Comparison of ENCODE assay signal across 12 cellular contexts in the genomic region with DNA sequence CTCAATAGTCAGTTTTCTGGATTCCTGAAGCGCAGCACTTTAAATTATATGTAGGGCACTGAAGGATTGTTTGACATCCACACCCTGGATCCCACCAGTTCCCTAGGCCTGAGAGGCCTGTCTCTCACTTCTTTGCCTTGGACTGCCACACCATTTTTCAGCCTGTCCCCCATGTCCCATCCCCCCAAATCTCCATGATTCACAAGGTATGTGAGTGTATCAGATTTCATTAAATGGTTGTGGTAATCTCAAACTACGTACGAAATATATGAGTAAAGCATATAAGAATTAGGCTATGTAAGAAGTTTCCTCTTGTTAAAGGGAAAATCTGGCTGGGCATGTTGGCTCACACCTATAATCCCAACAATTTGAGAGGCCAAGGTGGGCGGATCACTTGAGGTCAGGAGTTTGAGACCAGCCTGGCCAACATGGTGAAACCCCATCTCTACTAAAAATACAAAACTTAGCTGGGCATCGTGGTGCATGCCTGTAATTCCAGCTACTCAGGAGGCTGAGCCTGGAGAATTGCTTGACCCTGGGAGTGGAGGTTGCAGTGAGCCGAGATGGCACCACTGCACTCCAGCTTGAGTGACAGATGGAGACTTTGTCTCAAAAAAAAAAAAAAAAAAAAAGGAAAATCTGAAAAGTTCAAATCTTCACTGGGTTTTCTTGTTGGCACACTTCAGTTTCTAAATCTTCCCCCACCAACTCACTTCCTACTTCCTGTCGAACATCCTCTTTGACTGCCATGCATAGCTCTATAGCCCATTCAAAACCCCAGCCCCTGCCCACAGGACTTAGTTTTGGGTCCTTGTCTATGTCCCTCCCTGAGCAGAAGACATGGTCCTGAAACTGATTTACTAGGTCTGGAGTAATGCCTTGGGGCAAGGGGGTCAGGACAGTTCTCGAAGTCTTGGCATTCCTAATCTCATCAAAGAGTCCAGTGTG. TPM values are rescaled to one million over a fixed set of nuclear protein-coding genes. Genes with fewer than 3 reads are reported as not detected.
A peak's percentile ranks its signal among the peaks of the same experiment; 100 is the strongest.
DNase-seq lines count a peak whose midpoint lies in the region; ATAC-seq and TF ChIP-seq lines count a peak whose summit lies in the region.
"Had no signal": no experiment of that assay in that cellular context is flagged by ENCODE, and none has a peak within 500 bp of the region (broad histone marks: within the 10 kb centered on the region; RNA-seq: fewer than 3 reads in every experiment).

No MANE protein-coding gene starts in this region.

- H3K9me3 Mint-ChIP-seq in CD4-positive, alpha-beta T cell: no peaks in the 10 kb centered on the region
- no peaks in the 10 kb centered on the region for H3K9me3 Mint-ChIP-seq in nephron progenitor cell

- no peaks in the 10 kb centered on the region for H3K36me3 Mint-ChIP-seq in CD4-positive, alpha-beta T cell (ENCODE audit: low read depth)
- H3K36me3 Mint-ChIP-seq in nephron progenitor cell (ENCODE audit: low read depth): no peaks in the 10 kb centered on the region

- no peaks in the 10 kb centered on the region for H3K27me3 ChIP-seq in CD4-positive, alpha-beta T cell (ENCODE audit: control insufficient read depth, insufficient read depth, low read length)

- CTCF ChIA-PET in CD4-positive, alpha-beta T cell (lab: Charles Lee): interaction anchor here (0.7 kb wide), 1 partner anchor 176 kb away, joined by 4 read pairs; no protein-coding TSS in a partner anchor

- H3K27ac Mint-ChIP-seq in CD4-positive, alpha-beta T cell: no peak overlapping the region
- H3K27ac Mint-ChIP-seq in nephron progenitor cell: peak overlapping the region; percentile 40

- no peak for DNase-seq in CD4-positive, alpha-beta T cell
- DNase-seq in LHCN-M2 (ENCODE audit: low read depth) (peak; percentile 66), amniotic epithelial cell (ENCODE audit: low read depth) (peak; percentile 86), nephron progenitor cell (no peak), NCI-H1930 (lab: John Stamatoyannopoulos, UW) (no peak), GF-D8 (lab: John Stamatoyannopoulos, UW) (no peak), DMS114 treated with DMSO at 0.1 percent for 48 hours (lab: John Stamatoyannopoulos, UW; ENCODE audit: unreplicated experiment) (no peak)
- DNase-seq: activated CD4-positive, alpha-beta T cell treated with anti-CD3 and anti-CD28 coated beads, Interleukin-2, amount 50 U/mL, for 1 hour; dorsolateral prefrontal cortex; left colon; NCI-H82 had no signal

- no peaks in the 10 kb centered on the region for H3K27me3 Mint-ChIP-seq in CD4-positive, alpha-beta T cell
- H3K27me3 Mint-ChIP-seq in nephron progenitor cell (ENCODE audit: low read depth, poor library complexity): no peaks in the 10 kb centered on the region

- TF ChIP-seq CTCF in CD4-positive, alpha-beta T cell (IDR thresholded peaks at IDR 0.05): no peak
- TF ChIP-seq CTCF in nephron progenitor cell (IDR thresholded peaks at IDR 0.05): no peak

- intact Hi-C loops in CD4-positive, alpha-beta T cell (cut with DNase I, micrococcal nuclease): loop anchor here in 1 of 2 experiments (5.0 kb wide), 1 partner anchor 46 kb away; no protein-coding TSS in a partner anchor

- no peaks in the 10 kb centered on the region for H3K9me3 ChIP-seq in CD4-positive, alpha-beta T cell (ENCODE audit: control insufficient read depth, low read length)

- peak; percentile 37 for ATAC-seq in CD4-positive, alpha-beta T cell (ENCODE audit: poor library complexity)
- ATAC-seq in HG03095 (IDR thresholded peaks at IDR 0.05; ENCODE audit: unreplicated experiment): no peak
- ATAC-seq: left colon had no signal

- peaks cover 18% of the 10 kb centered on the region for H3K4me1 Mint-ChIP-seq in CD4-positive, alpha-beta T cell (ENCODE audit: low read depth)
- peaks cover 21% of the 10 kb centered on the region for H3K4me1 Mint-ChIP-seq in nephron progenitor cell

- H3K4me3 Mint-ChIP-seq in CD4-positive, alpha-beta T cell: no peak overlapping the region
- no peak overlapping the region for H3K4me3 Mint-ChIP-seq in nephron progenitor cell

- POLR2A ChIA-PET in CD4-positive, alpha-beta T cell (lab: Charles Lee): interaction anchor here (0.8 to 1.5 kb wide), 2 partner anchors 43 to 62 kb away, joined by 3 to 4 read pairs; no protein-coding TSS in a partner anchor

- no peak overlapping the region for H3K27ac ChIP-seq in CD4-positive, alpha-beta T cell (ENCODE audit: low read depth, low read length)

RNA-seq across cellular contexts. Expression of a gene that starts 42.1 kb away (rescaled TPM):
- 100 to 1,000 TPM; 171 to 176 TPM for total RNA-seq in CD4-positive, alpha-beta T cell
- 7.2 and 11.5 TPM in 2 replicates for total RNA-seq in LHCN-M2 (2014; rRNA removed)
- polyA plus RNA-seq in LHCN-M2 (2012): 2.9 TPM

Comparison
In these comparisons a context has a peak if more than half of its experiments do, and no peak if none do; other contexts are left out.
1. DNase-seq: peak in LHCN-M2 (single experiment) and amniotic epithelial cell (single experiment); none in CD4-positive, alpha-beta T cell (0 of 10), nephron progenitor cell (single experiment), NCI-H1930 (0 of 2), GF-D8 (single experiment) and DMS114 treated with DMSO at 0.1 percent for 48 hours (single experiment).
2. RNA of a gene that starts 42.1 kb away (total RNA-seq): 171 to 176 TPM in CD4-positive, alpha-beta T cell; 7.2 to 11.5 TPM in LHCN-M2; every median in the first group is over 10 times any median in the second.